In the genomic region with DNA sequence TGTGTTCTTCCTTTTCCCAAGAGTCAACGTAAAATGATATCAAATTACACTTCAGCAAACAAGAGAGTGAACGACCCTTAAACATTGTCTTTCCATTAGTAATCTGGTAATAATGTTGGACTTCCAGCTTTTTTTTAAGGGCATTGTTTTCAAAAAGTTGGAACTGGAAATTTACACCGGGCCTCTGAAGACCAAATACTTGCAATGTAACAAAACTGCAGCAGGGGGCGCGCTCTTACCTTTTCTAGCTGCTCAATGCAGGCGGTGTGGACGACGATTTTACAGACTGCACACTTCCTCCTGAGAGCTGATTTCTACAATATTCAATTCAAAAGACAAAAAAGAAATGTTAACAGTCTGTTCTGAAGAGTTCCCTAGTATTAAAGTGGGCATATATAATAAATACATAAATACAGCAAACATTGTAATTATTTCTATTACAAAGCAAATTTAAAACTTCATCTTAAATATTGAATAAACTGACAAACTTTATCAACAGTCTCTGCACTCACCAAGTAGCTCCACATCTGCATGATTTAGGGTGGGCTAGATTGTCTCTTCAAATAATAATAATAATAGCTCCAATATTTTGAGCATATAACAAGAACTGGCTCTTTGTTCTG, we compare ENCODE assay signal across 8 cellular contexts.
A peak's percentile ranks its signal among the peaks of the same experiment; 100 is the strongest.
DNase-seq lines count a peak whose midpoint lies in the region; ATAC-seq and TF ChIP-seq lines count a peak whose summit lies in the region.

No MANE protein-coding gene starts in this region.

- H3K36me3 Mint-ChIP-seq in activated CD4-positive, alpha-beta T cell treated with anti-CD3 and anti-CD28 coated beads for 36 hours (ENCODE audit: low read depth): no peaks in the 10 kb centered on the region

- H3K27me3 ChIP-seq in liver (ENCODE audit: control insufficient read depth in 4 of 4, insufficient read depth in 4 of 4, low read length in 3 of 4): peaks cover 0 to 4% (median under 1%) of the 10 kb centered on the region in 4 donors

- no peak overlapping the region for H3K9ac ChIP-seq in liver (ENCODE audit: low read depth in 1 of 2, low read length in 2 of 2)

- no peak overlapping the region for H3K27ac Mint-ChIP-seq in activated CD4-positive, alpha-beta T cell treated with anti-CD3 and anti-CD28 coated beads for 36 hours

- H3K4me1 ChIP-seq in liver (ENCODE audit: control insufficient read depth in 4 of 4, insufficient read depth in 4 of 4, low read length in 3 of 4): peaks cover 0 to 4% (median 0%) of the 10 kb centered on the region in 4 donors

- peak; percentile 90 to 93 for TF ChIP-seq RAD21 in liver (IDR thresholded peaks at IDR 0.05)

- 7% methylated on average over 8 of the region's 8 CpGs for WGBS in liver

- intact Hi-C loops in activated CD4-positive, alpha-beta T cell treated with anti-CD3 and anti-CD28 coated beads for 36 hours (cut with DNase I, micrococcal nuclease): loop anchor here (1.0 to 5.0 kb wide), 5 partner anchors 191 to 352 kb away; a partner anchor contains a TSS

- H3K27me3 Mint-ChIP-seq in activated CD4-positive, alpha-beta T cell treated with anti-CD3 and anti-CD28 coated beads for 36 hours: peaks cover 14% of the 10 kb centered on the region

- DNase-seq in AG10803 (ENCODE audit: low read depth): peak; percentile 77
- DNase-seq in NCI-H226: peak; percentile 37
- peak; percentile 85 for DNase-seq in activated CD4-positive, alpha-beta T cell treated with anti-CD3 and anti-CD28 coated beads for 36 hours
- DNase-seq in dedifferentiated amniotic fluid mesenchymal stem cell (ENCODE audit: extremely low spot score): peak; percentile 88
- peak; percentile 46 to 61 (median 47) for DNase-seq in stimulated activated CD4-positive, alpha-beta T cell treated with anti-CD3 and anti-CD28 coated beads, TNF-alpha, amount 100 ng/mL, for 48 hours (ENCODE audit: low read depth in 3 of 3)

- TF ChIP-seq CTCF in AG10803 (conservative IDR thresholded peaks at IDR 0.05; ENCODE audit: low read length) (peak; percentile 89), liver (IDR thresholded peaks at IDR 0.05; ENCODE audit: low read depth, low read length, missing input control) (peak; percentile 78)

- H3K9me3 ChIP-seq in liver (ENCODE audit: control insufficient read depth in 4 of 4, low read length in 3 of 4): no peaks in the 10 kb centered on the region

- H3K4me3 Mint-ChIP-seq in activated CD4-positive, alpha-beta T cell treated with anti-CD3 and anti-CD28 coated beads for 36 hours: no peak overlapping the region

- H3K9me3 Mint-ChIP-seq in activated CD4-positive, alpha-beta T cell treated with anti-CD3 and anti-CD28 coated beads for 36 hours (ENCODE audit: low read depth): no peaks in the 10 kb centered on the region

- peak; percentile 85 for ATAC-seq in GM18868 (IDR thresholded peaks at IDR 0.05; ENCODE audit: unreplicated experiment)
- ATAC-seq in HG03280 (IDR thresholded peaks at IDR 0.05; ENCODE audit: unreplicated experiment): peak; percentile 78
- peak; percentile 77 for ATAC-seq in activated CD4-positive, alpha-beta T cell treated with anti-CD3 and anti-CD28 coated beads for 36 hours

- H3K36me3 ChIP-seq in liver (ENCODE audit: control insufficient read depth in 4 of 4, insufficient read depth in 3 of 4, low read depth in 1 of 4, low read length in 3 of 4): no peaks in the 10 kb centered on the region

- no peaks in the 10 kb centered on the region for H3K4me1 Mint-ChIP-seq in activated CD4-positive, alpha-beta T cell treated with anti-CD3 and anti-CD28 coated beads for 36 hours

- POLR2A ChIA-PET in activated CD4-positive, alpha-beta T cell treated with anti-CD3 and anti-CD28 coated beads for 36 hours (lab: Charles Lee): no interaction called here

- H3K4me3 ChIP-seq in AG10803 (ENCODE audit: low read length) (no peak overlapping the region), liver (ENCODE audit: low read depth in 1 of 3, low read length in 3 of 3) (no peak overlapping the region)

- CTCF ChIA-PET in activated CD4-positive, alpha-beta T cell treated with anti-CD3 and anti-CD28 coated beads for 36 hours (lab: Charles Lee): interaction anchor here (0.6 to 6.3 kb wide), 31 partner anchors 11 to 758 kb away, joined by 3 to 65 read pairs (median 4); no protein-coding TSS in a partner anchor

- H3K27ac ChIP-seq in liver (ENCODE audit: low read depth in 1 of 2, low read length in 2 of 2): no peak overlapping the region

TF ChIP-seq in liver, 16 proteins besides CTCF, POLR2A, EP300 and RAD21:
- TF ChIP-seq, protein P1, sequence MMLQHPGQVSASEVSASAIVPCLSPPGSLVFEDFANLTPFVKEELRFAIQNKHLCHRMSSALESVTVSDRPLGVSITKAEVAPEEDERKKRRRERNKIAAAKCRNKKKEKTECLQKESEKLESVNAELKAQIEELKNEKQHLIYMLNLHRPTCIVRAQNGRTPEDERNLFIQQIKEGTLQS (IDR thresholded peaks at IDR 0.05): no peak
- TF ChIP-seq HNF4A (conservative IDR thresholded peaks at IDR 0.05): peak in 1 of 2 donors; percentile 11
- peak; percentile 5 for TF ChIP-seq FOXA2 (IDR thresholded peaks at IDR 0.05)
- TF ChIP-seq FOXA1 (IDR thresholded peaks at IDR 0.05): no peak
- no peak for TF ChIP-seq YY1 (IDR thresholded peaks at IDR 0.05)

Comparison
In these comparisons a context has a peak if more than half of its experiments do, and no peak if none do; other contexts are left out.
1. DNase-seq: peak in every context shown above with its lines; median percentile 88 in dedifferentiated amniotic fluid mesenchymal stem cell; 85 in activated CD4-positive, alpha-beta T cell treated with anti-CD3 and anti-CD28 coated beads for 36 hours; 77 in AG10803; 47 in stimulated activated CD4-positive, alpha-beta T cell treated with anti-CD3 and anti-CD28 coated beads, TNF-alpha, amount 100 ng/mL, for 48 hours; 37 in NCI-H226.